Comparison of ENCODE assay signal across 25 cellular contexts in genomic region chr6:7562769-7563168, GRCh38. TPM values are rescaled to one million over a fixed set of nuclear protein-coding genes. Genes with fewer than 3 reads are reported as not detected.
DNase-seq lines count a peak whose midpoint lies in the region; ATAC-seq, FAIRE-seq and TF ChIP-seq lines count a peak whose summit lies in the region.
"Had no signal": no experiment of that assay in that cellular context is flagged by ENCODE, and none has a peak within 500 bp of the region (broad histone marks: within the 10 kb centered on the region; RNA-seq: fewer than 3 reads in every experiment).

No MANE protein-coding gene starts in this region.

- H2AFZ ChIP-seq in K562 (ENCODE audit: low read depth, low read length) = no peak overlapping the region

- H3K4me1 ChIP-seq in cardiac muscle cell (ENCODE audit: low read depth) = peaks cover 4% of the 10 kb centered on the region
- H3K4me1 ChIP-seq in K562 (replicated peaks in 1 of 2; ENCODE audit: control insufficient read depth in 2 of 2, insufficient read depth in 2 of 2, low read length in 2 of 2) = peaks cover 0 to 4% of the 10 kb centered on the region in 2 experiments; a peak in 1 of 5 replicates
- H3K4me1 ChIP-seq: BE2C, tibial artery had no signal

- WGBS in K562 (ENCODE audit: insufficient coverage, low coverage, missing lambda C conversion rate) = 8% methylated on average over 4 of the region's 4 CpGs

- no peaks in the 10 kb centered on the region for H3K27me3 Mint-ChIP-seq in type B pancreatic cell

- H3K4me2 ChIP-seq in K562 (ENCODE audit: insufficient read depth, low read length) = no peak overlapping the region

- H3K36me3 ChIP-seq in cardiac muscle cell (peaks cover 88% of the 10 kb centered on the region), K562 (ENCODE audit: control insufficient read depth, insufficient read depth, low read length) (no peaks in the 10 kb centered on the region)
- H3K36me3 ChIP-seq: BE2C had no signal

- no peaks in the 10 kb centered on the region for H3K27me3 ChIP-seq in cardiac muscle cell
- peaks cover 69 to 71% of the 10 kb centered on the region in 2 experiments for H3K27me3 ChIP-seq in K562 (ENCODE audit: control insufficient read depth in 2 of 2, insufficient read depth in 2 of 2, low read length in 2 of 2)

- H3K9me3 ChIP-seq in cardiac muscle cell (ENCODE audit: low read depth) (no peaks in the 10 kb centered on the region), K562 (replicated peaks; ENCODE audit: control insufficient read depth, insufficient read depth, low read depth, low read length) (no peaks in the 10 kb centered on the region)
- H3K9me3 ChIP-seq: BE2C, stomach, tibial artery had no signal

- no peak for TF ChIP-seq EP300 in K562 (IDR thresholded peaks at IDR 0.05; ENCODE audit: low read length)

- H3K27ac Mint-ChIP-seq in type B pancreatic cell = peak overlapping the region; percentile 48
- H3K27ac Mint-ChIP-seq: activated CD4-positive, alpha-beta T cell treated with anti-CD3 and anti-CD28 coated beads for 36 hours; natural killer cell treated with Interleukin-12 subunit alpha and Interleukin-12 subunit beta and Interleukin-15 and Interleukin-18, amount 100 ng/mL, for 72 hours; T-helper 17 cell had no signal

- POLR2A ChIA-PET in K562 (lab: Yijun Ruan, JAX) = no interaction called here

- in situ Hi-C loops in K562 (cut with MboI) (no loop called here), GM13976 (cut with MboI; ENCODE audit: low sequenced_read_pairs, unreplicated experiment) (no loop called here)

- TF ChIP-seq RAD21 in K562 (CRISPR knock-in tag; conservative IDR thresholded peaks at IDR 0.05 in 1 of 2, IDR thresholded peaks at IDR 0.05 in 1 of 2) = no peak

- H3K4me3 Mint-ChIP-seq in type B pancreatic cell = no peak overlapping the region
- H3K4me3 Mint-ChIP-seq: activated CD4-positive, alpha-beta T cell treated with anti-CD3 and anti-CD28 coated beads for 36 hours; natural killer cell treated with Interleukin-12 subunit alpha and Interleukin-12 subunit beta and Interleukin-15 and Interleukin-18, amount 100 ng/mL, for 72 hours; T-helper 17 cell had no signal

- no peak for TF ChIP-seq POLR2A in K562 (conservative IDR thresholded peaks at IDR 0.05)

- no peaks in the 10 kb centered on the region for H3K9me3 Mint-ChIP-seq in type B pancreatic cell
- H3K9me3 Mint-ChIP-seq: natural killer cell treated with Interleukin-12 subunit alpha and Interleukin-12 subunit beta and Interleukin-15 and Interleukin-18, amount 100 ng/mL, for 72 hours had no signal

- 0 out of 2 replicates have a peak, but pooled peaks cover 6% of the 10 kb centered on the region for H4K20me1 ChIP-seq in K562 (replicated peaks; ENCODE audit: control insufficient read depth, insufficient read depth, low read length)

- intact Hi-C loops in cardiac septum (cut with DNase I) = no loop called here
- intact Hi-C loops in K562 (cut with micrococcal nuclease) = no loop called here

- H3K27ac ChIP-seq in cardiac muscle cell (peak overlapping the region; percentile 63), K562 (ENCODE audit: extremely low read depth, low read depth, low read length) (no peak overlapping the region)
- H3K27ac ChIP-seq: tibial artery had no signal

- H3K4me1 Mint-ChIP-seq in type B pancreatic cell (ENCODE audit: unreplicated experiment) = peaks cover 7% of the 10 kb centered on the region
- H3K4me1 Mint-ChIP-seq: activated CD4-positive, alpha-beta T cell treated with anti-CD3 and anti-CD28 coated beads for 36 hours; T-helper 17 cell had no signal

- H3K79me2 ChIP-seq in K562 (ENCODE audit: control insufficient read depth, insufficient read depth, low read length) = no peaks in the 10 kb centered on the region

- peaks cover 55% of the 10 kb centered on the region for H3K36me3 Mint-ChIP-seq in type B pancreatic cell
- H3K36me3 Mint-ChIP-seq: natural killer cell treated with Interleukin-12 subunit alpha and Interleukin-12 subunit beta and Interleukin-15 and Interleukin-18, amount 100 ng/mL, for 72 hours had no signal

- no TSS peak for BruUV-seq in K562 (replicated peaks; lab: Mats Ljungman, UMichigan)

- ATAC-seq in K562 = no peak
- ATAC-seq: activated CD4-positive, alpha-beta T cell treated with anti-CD3 and anti-CD28 coated beads for 36 hours; natural killer cell treated with Interleukin-12 subunit alpha and Interleukin-12 subunit beta and Interleukin-15 and Interleukin-18, amount 100 ng/mL, for 72 hours; T-helper 17 cell had no signal

- no peaks in the 10 kb centered on the region for H3K9me1 ChIP-seq in K562 (ENCODE audit: control insufficient read depth, insufficient read depth, low read length)

- TF ChIP-seq CTCF in cardiac muscle cell (IDR thresholded peaks at IDR 0.05; ENCODE audit: low read depth, low read length) (no peak), K562 (IDR thresholded peaks at IDR 0.05 in 2 of 3, conservative IDR thresholded peaks at IDR 0.05 in 1 of 3; ENCODE audit: insufficient read depth in 2 of 3, low read depth in 1 of 3, low read length in 3 of 3) (no peak), type B pancreatic cell (conservative IDR thresholded peaks at IDR 0.05) (no peak), GM13976 (IDR thresholded peaks at IDR 0.05; ENCODE audit: borderline replicate concordance, control extremely low read depth, extremely low read depth, insufficient read depth, missing control alignments) (no peak)

- no peak overlapping the region for H3K9ac ChIP-seq in K562 (ENCODE audit: insufficient read depth in 1 of 2, low read depth in 2 of 2, low read length in 2 of 2)

- no peak for DNase-seq in cardiac muscle cell (ENCODE audit: low read depth in 1 of 2, low spot score in 1 of 2)
- DNase-seq in cardiac septum (ENCODE audit: low spot score) = no peak
- DNase-seq in NOMO-1 treated with DMSO at 0.1 percent for 48 hours (lab: John Stamatoyannopoulos, UW; ENCODE audit: unreplicated experiment) = peak; percentile 81
- no peak for DNase-seq in K562 (ENCODE audit: extremely low read depth in 1 of 4, low spot score in 3 of 4)
- no peak for DNase-seq in type B pancreatic cell (ENCODE audit: extremely low spot score, unreplicated experiment)
- DNase-seq in stimulated activated CD4-positive, alpha-beta T cell treated with anti-CD3 and anti-CD28 coated beads, Interleukin-4, amount 100 ng/mL, for 1 hour = no peak
- DNase-seq in activated T-cell treated with anti-CD3 and anti-CD28 coated beads, Interleukin-2, amount 50 U/mL, for 1 hour = no peak
- no peak for DNase-seq in GM13976 (ENCODE audit: low spot score)
- DNase-seq: activated CD4-positive, alpha-beta T cell treated with anti-CD3 and anti-CD28 coated beads for 36 hours; activated CD8-positive, alpha-beta memory T cell treated with anti-CD3 and anti-CD28 coated beads for 24 hours; activated gamma-delta T cell; BE2C; dermis blood vessel endothelial cell; GDM1; H7; NCI-H1417 treated with DMSO at 0.1 percent for 48 hours; retina; small intestine; stimulated activated CD4-positive, alpha-beta T cell treated with anti-CD3 and anti-CD28 coated beads, Interleukin-1b, Interleukin-23, amount 100 ng/mL, for 48 hours; stomach; T-helper 17 cell; tibial artery had no signal

- H3K4me3 ChIP-seq in cardiac muscle cell = no peak overlapping the region
- H3K4me3 ChIP-seq in K562 = no peak overlapping the region
- H3K4me3 ChIP-seq: stomach, tibial artery had no signal

- CTCF ChIA-PET in K562 (lab: Yijun Ruan, JAX; ENCODE audit: low intra/inter-chr PET ratio) = no interaction called here

- no peak for FAIRE-seq in K562 (lab: Jason Lieb, UNC)
- FAIRE-seq: astrocyte, endometrium, small intestine had no signal

RNA-seq across cellular contexts. Expression of gene DSP, which starts 21.3 kb away (rescaled TPM):
- 185 and 362 TPM in 2 replicates for total RNA-seq in cardiac muscle cell
- 154 and 237 TPM in 2 replicates for polyA plus RNA-seq in cardiac muscle cell
- 241 TPM for total RNA-seq in cardiac septum
- 0.07 and 0.09 TPM in 2 replicates for total RNA-seq in K562 (2011; cell fraction: chromatin; rRNA removed; ENCODE audit: low replicate concordance)
- under 0.01 and 0.13 TPM in 2 replicates for total RNA-seq in K562 (2011; cell fraction: nucleolus; rRNA removed)
- total RNA-seq in K562 (2011; cell fraction: nucleoplasm; rRNA removed) = not detected in 2 replicates
- total RNA-seq in K562 (2014; rRNA removed) = under 0.01 and 0.04 TPM in 2 replicates
- total RNA-seq in K562 (2014; rRNA removed; fragmentation: Illumina TruSeq; extraction: Trizol) = 0.04 and 0.06 TPM in 2 replicates
- total RNA-seq in K562 (2015; rRNA removed; fragmentation: Illumina TruSeq; extraction: Trizol) = under 0.01 TPM in 1 of 2 replicates, not detected in the other
- 0.24 and 0.27 TPM in 2 replicates for total RNA-seq in K562 (2021)
- polyA plus RNA-seq in K562 (2011; rRNA removed) = 0.03 TPM in 1 of 2 replicates, not detected in the other
- 0.01 TPM in 1 of 2 replicates, not detected in the other for polyA plus RNA-seq in K562 (2011; cell fraction: cytosol; rRNA removed)
- polyA plus RNA-seq in K562 (2011; cell fraction: nucleus; rRNA removed) = 0.01 and 0.04 TPM in 2 replicates
- polyA plus RNA-seq in K562 (2012) = 0.01 and 0.04 TPM in 2 replicates
- polyA plus RNA-seq in K562 (2014; fragmentation: Illumina TruSeq; extraction: Trizol) = 0.03 and 0.04 TPM in 2 replicates
- polyA plus RNA-seq in K562 (2014; fragmentation: Nextera tagmentation; extraction: Ambion mirVana) = under 1 TPM in 1 of 2 experiments, not detected in 1; 0.01 TPM
- 0.01 TPM in 1 of 2 replicates, not detected in the other for polyA plus RNA-seq in K562 (2014; rRNA removed)
- polyA minus RNA-seq in K562 (2011; rRNA and poly(A)+ RNA removed) = 0.03 and 0.04 TPM in 2 replicates
- 1.4 TPM in 1 of 2 replicates, not detected in the other for polyA minus RNA-seq in K562 (2011; cell fraction: cytosol; rRNA and poly(A)+ RNA removed)
- polyA minus RNA-seq in K562 (2011; cell fraction: nucleus; rRNA and poly(A)+ RNA removed) = under 0.01 and 0.13 TPM in 2 replicates
- 210 and 517 TPM in 2 replicates for total RNA-seq in type B pancreatic cell (ENCODE audit: low replicate concordance)
- total RNA-seq: natural killer cell treated with Interleukin-12 subunit alpha and Interleukin-12 subunit beta and Interleukin-15 and Interleukin-18, amount 100 ng/mL, for 72 hours had no signal

RNA-seq across cellular contexts. Expression of gene SNRNP48, which starts 27.2 kb away (rescaled TPM):
- 10.1 and 24.8 TPM in 2 replicates for total RNA-seq in cardiac muscle cell
- polyA plus RNA-seq in cardiac muscle cell = 9.2 and 14.4 TPM in 2 replicates
- 13.4 TPM for total RNA-seq in cardiac septum
- total RNA-seq in K562 (2011; cell fraction: chromatin; rRNA removed; ENCODE audit: low replicate concordance) = 15.6 and 54.4 TPM in 2 replicates
- 8.3 and 10.7 TPM in 2 replicates for total RNA-seq in K562 (2011; cell fraction: nucleolus; rRNA removed)
- total RNA-seq in K562 (2011; cell fraction: nucleoplasm; rRNA removed) = 27.1 and 58.2 TPM in 2 replicates
- 17.1 and 17.7 TPM in 2 replicates for total RNA-seq in K562 (2014; rRNA removed)
- total RNA-seq in K562 (2014; rRNA removed; fragmentation: Illumina TruSeq; extraction: Trizol) = 32.9 and 35.7 TPM in 2 replicates
- total RNA-seq in K562 (2015; rRNA removed; fragmentation: Illumina TruSeq; extraction: Trizol) = 26.9 and 31.1 TPM in 2 replicates
- total RNA-seq in K562 (2021) = 18.6 and 21.2 TPM in 2 replicates
- polyA plus RNA-seq in K562 (2011; rRNA removed) = 22.3 and 22.8 TPM in 2 replicates
- 3.9 and 11.2 TPM in 2 replicates for polyA plus RNA-seq in K562 (2011; cell fraction: cytosol; rRNA removed)
- polyA plus RNA-seq in K562 (2011; cell fraction: nucleus; rRNA removed) = 18.1 TPM in 2 replicates
- polyA plus RNA-seq in K562 (2012) = 18.1 and 19.1 TPM in 2 replicates
- 20.6 and 28.1 TPM in 2 replicates for polyA plus RNA-seq in K562 (2014; fragmentation: Illumina TruSeq; extraction: Trizol)
- 1 to 10 TPM; 6.2 to 8.7 TPM for polyA plus RNA-seq in K562 (2014; fragmentation: Nextera tagmentation; extraction: Ambion mirVana)
- polyA plus RNA-seq in K562 (2014; rRNA removed) = 18.6 and 19.2 TPM in 2 replicates
- 22.4 and 26.7 TPM in 2 replicates for polyA minus RNA-seq in K562 (2011; rRNA and poly(A)+ RNA removed)
- polyA minus RNA-seq in K562 (2011; cell fraction: cytosol; rRNA and poly(A)+ RNA removed) = 4.6 and 6.0 TPM in 2 replicates
- 17.8 and 30.8 TPM in 2 replicates for polyA minus RNA-seq in K562 (2011; cell fraction: nucleus; rRNA and poly(A)+ RNA removed)
- 12.4 and 21.5 TPM in 2 replicates for total RNA-seq in type B pancreatic cell (ENCODE audit: low replicate concordance)

Comparison
In these comparisons a context has a peak if more than half of its experiments do, and no peak if none do; other contexts are left out.
1. RNA of gene DSP, which starts 21.3 kb away (total RNA-seq): 185 to 362 TPM in cardiac muscle cell, 241 TPM in cardiac septum (single experiment) and 210 to 517 TPM in type B pancreatic cell; under 0.01 to 0.27 TPM in K562; every median in the first group is over 100 times any median in the second.